Comparison of ENCODE assay signal across 8 cellular contexts in genomic region chr17:65039349-65039988, GRCh38. TPM values are rescaled to one million over a fixed set of nuclear protein-coding genes. Genes with fewer than 3 reads are reported as not detected.
DNase-seq lines count a peak whose midpoint lies in the region; ATAC-seq and TF ChIP-seq lines count a peak whose summit lies in the region.

No MANE protein-coding gene starts in this region.

- H3K27ac Mint-ChIP-seq in brain = peak overlapping the region in 3 of 5 experiments; percentile 22 to 37 (median 23)
- peak overlapping the region; percentile 88 for H3K27ac Mint-ChIP-seq in stimulated activated naive CD8-positive, alpha-beta T cell treated with anti-CD3 and anti-CD28 coated beads, Interleukin-15, Interleukin-2, amounts not matched to agents 100 ng/mL and 50 ng/mL, for 24 hours

- no peak overlapping the region for H3K4me3 ChIP-seq in Loucy (ENCODE audit: low read length, poor library complexity, severe bottlenecking)

- DNase-seq in GM10248 (ENCODE audit: extremely low spot score) (peak; percentile 73), sciatic nerve (ENCODE audit: low spot score) (no peak), HuH-7.5 (ENCODE audit: low spot score) (no peak), DMS53 treated with DMSO at 0.1 percent for 48 hours (lab: John Stamatoyannopoulos, UW; ENCODE audit: unreplicated experiment) (no peak)

- ATAC-seq in GM21576 (IDR thresholded peaks at IDR 0.05; ENCODE audit: unreplicated experiment) (peak; percentile 59), sciatic nerve (no peak)

- H4K20me1 ChIP-seq in Loucy (ENCODE audit: insufficient read depth, low read length, poor library complexity, severe bottlenecking) = peaks cover 88% of the 10 kb centered on the region

- H3K9me2 ChIP-seq in Loucy (replicated peaks; ENCODE audit: low read depth, low read length) = no peaks in the 10 kb centered on the region

- no peak for TF ChIP-seq CTCF in GM10248 (IDR thresholded peaks at IDR 0.05; ENCODE audit: control extremely low read depth, extremely low read depth, low read depth, missing control alignments)
- TF ChIP-seq CTCF in Loucy (conservative IDR thresholded peaks at IDR 0.05; ENCODE audit: low read length) = no peak
- no peak for TF ChIP-seq CTCF in brain (conservative IDR thresholded peaks at IDR 0.05)

- peaks cover 60% of the 10 kb centered on the region for H3K36me3 Mint-ChIP-seq in brain
- peaks cover 64% of the 10 kb centered on the region for H3K36me3 Mint-ChIP-seq in stimulated activated naive CD8-positive, alpha-beta T cell treated with anti-CD3 and anti-CD28 coated beads, Interleukin-15, Interleukin-2, amounts not matched to agents 100 ng/mL and 50 ng/mL, for 24 hours (ENCODE audit: low read depth)

- intact Hi-C loops in sciatic nerve (cut with DNase I) = no loop called here

- peaks cover 100% of the 10 kb centered on the region for H3K79me2 ChIP-seq in Loucy (ENCODE audit: insufficient read depth, low read length)

- peaks cover 26% of the 10 kb centered on the region for H3K36me3 ChIP-seq in Loucy (ENCODE audit: insufficient read depth, low read length)

- CTCF ChIA-PET in GM10248 (lab: Yijun Ruan, JAX) = interaction anchor here (1.1 to 1.8 kb wide), 2 partner anchors 11 to 62 kb away, joined by 3 to 7 read pairs; no protein-coding TSS in a partner anchor

- no peaks in the 10 kb centered on the region for H3K27me3 ChIP-seq in Loucy (ENCODE audit: insufficient read depth, low read length, poor library complexity, severe bottlenecking)

- peak overlapping the region in 1 of 5 experiments; percentile 2 for H3K4me3 Mint-ChIP-seq in brain
- H3K4me3 Mint-ChIP-seq in stimulated activated naive CD8-positive, alpha-beta T cell treated with anti-CD3 and anti-CD28 coated beads, Interleukin-15, Interleukin-2, amounts not matched to agents 100 ng/mL and 50 ng/mL, for 24 hours = peak overlapping the region; percentile 44

- POLR2A ChIA-PET in GM10248 (lab: Yijun Ruan, JAX) = interaction anchor here (1.5 kb wide), 1 partner anchor 64 kb away, joined by 3 read pairs; no protein-coding TSS in a partner anchor

- H3K9me3 ChIP-seq in Loucy (ENCODE audit: insufficient read depth, low read depth, low read length) = no peaks in the 10 kb centered on the region

- H3K9ac ChIP-seq in Loucy (ENCODE audit: low read depth, low read length, poor library complexity, severe bottlenecking) = no peak overlapping the region

- no peaks in the 10 kb centered on the region for H3K9me3 Mint-ChIP-seq in brain
- H3K9me3 Mint-ChIP-seq in stimulated activated naive CD8-positive, alpha-beta T cell treated with anti-CD3 and anti-CD28 coated beads, Interleukin-15, Interleukin-2, amounts not matched to agents 100 ng/mL and 50 ng/mL, for 24 hours = no peaks in the 10 kb centered on the region

- H2AFZ ChIP-seq in Loucy (ENCODE audit: low read length) = no peak overlapping the region

- peaks cover 59% of the 10 kb centered on the region for H3K4me1 Mint-ChIP-seq in brain
- H3K4me1 Mint-ChIP-seq in stimulated activated naive CD8-positive, alpha-beta T cell treated with anti-CD3 and anti-CD28 coated beads, Interleukin-15, Interleukin-2, amounts not matched to agents 100 ng/mL and 50 ng/mL, for 24 hours (ENCODE audit: low read depth) = peaks cover 95% of the 10 kb centered on the region

- H3K4me2 ChIP-seq in Loucy (ENCODE audit: low read depth, low read length, poor library complexity, severe bottlenecking) = peak overlapping the region; percentile 47

- H3K27me3 Mint-ChIP-seq in brain = no peaks in the 10 kb centered on the region
- H3K27me3 Mint-ChIP-seq in stimulated activated naive CD8-positive, alpha-beta T cell treated with anti-CD3 and anti-CD28 coated beads, Interleukin-15, Interleukin-2, amounts not matched to agents 100 ng/mL and 50 ng/mL, for 24 hours = no peaks in the 10 kb centered on the region

- peaks cover 60% of the 10 kb centered on the region for H3K4me1 ChIP-seq in Loucy (ENCODE audit: insufficient read depth, low read length, poor library complexity, severe bottlenecking)

- 0 out of 2 replicates have a peak, but pooled peaks cover 3% of the 10 kb centered on the region for H3F3A ChIP-seq in Loucy (ENCODE audit: low read depth)

RNA-seq across cellular contexts. Expression of gene GNA13, which starts 17.1 kb away (rescaled TPM):
- 24.1 TPM for polyA plus RNA-seq in brain (ENCODE audit: insufficient read depth, low read depth, low replicate concordance)
- 50.3 TPM for total RNA-seq in sciatic nerve
